In genomic region chr4:165328101-165328425, GRCh38 we compare ENCODE assay signal across 8 cellular contexts. TPM values are rescaled to one million over a fixed set of nuclear protein-coding genes. Genes with fewer than 3 reads are reported as not detected.
DNase-seq lines count a peak whose midpoint lies in the region; ATAC-seq and TF ChIP-seq lines count a peak whose summit lies in the region.

No MANE protein-coding gene starts in this region.

- peaks cover 54% of the 10 kb centered on the region for H3K4me1 ChIP-seq in OCI-LY1 (ENCODE audit: insufficient read depth, low read length, severe bottlenecking)

- H3K9me3 Mint-ChIP-seq in T-helper 2 cell treated with Interferon-gamma antibody and Interleukin-4, amounts not matched to agents 5 μg/mL and 100 μg/mL, for 36 hours, result no peaks in the 10 kb centered on the region

- H3K4me3 ChIP-seq in OCI-LY1 (ENCODE audit: low read depth, low read length, poor library complexity, severe bottlenecking), result peak overlapping the region; percentile 96
- H3K4me3 ChIP-seq in fibroblast of the aortic adventitia (ENCODE audit: low read depth, low read length), result peak overlapping the region; percentile 98
- peak overlapping the region; percentile 75 to 96 (median 88) for H3K4me3 ChIP-seq in skin epidermis

- peaks cover 35% of the 10 kb centered on the region for H3K36me3 Mint-ChIP-seq in T-helper 2 cell treated with Interferon-gamma antibody and Interleukin-4, amounts not matched to agents 5 μg/mL and 100 μg/mL, for 36 hours (ENCODE audit: low read depth)

- peak overlapping the region; percentile 95 for H3K9ac ChIP-seq in OCI-LY1 (ENCODE audit: low read length)

- H3K9me3 ChIP-seq in OCI-LY1 (ENCODE audit: low read length), result peaks cover 4% of the 10 kb centered on the region; the same call in 1 of the 2 replicates

- H3K4me2 ChIP-seq in OCI-LY1 (ENCODE audit: low read length), result peak overlapping the region; percentile 96

- H4K20me1 ChIP-seq in OCI-LY1 (ENCODE audit: insufficient read depth, low read length), result peaks cover 4% of the 10 kb centered on the region; the same call in 1 of the 2 replicates

- H3K27me3 ChIP-seq in OCI-LY1 (ENCODE audit: insufficient read depth, low read length), result no peaks in the 10 kb centered on the region

- H3K27me3 Mint-ChIP-seq in T-helper 2 cell treated with Interferon-gamma antibody and Interleukin-4, amounts not matched to agents 5 μg/mL and 100 μg/mL, for 36 hours (ENCODE audit: low read depth), result no peaks in the 10 kb centered on the region

- H3F3A ChIP-seq in OCI-LY1 (ENCODE audit: insufficient read depth, low read length), result no peaks in the 10 kb centered on the region

- no peaks in the 10 kb centered on the region for H3K9me2 ChIP-seq in OCI-LY1 (ENCODE audit: low read depth, low read length)

- H3K27ac ChIP-seq in OCI-LY1 (ENCODE audit: low read depth, low read length, poor library complexity, severe bottlenecking), result peak overlapping the region; percentile 86
- H3K27ac ChIP-seq in skin epidermis, result peak overlapping the region in 19 of 21 experiments; percentile 34 to 90 (median 82)

- H3K27ac Mint-ChIP-seq in T-helper 2 cell treated with Interferon-gamma antibody and Interleukin-4, amounts not matched to agents 5 μg/mL and 100 μg/mL, for 36 hours, result no peak overlapping the region

- H3K4me1 Mint-ChIP-seq in T-helper 2 cell treated with Interferon-gamma antibody and Interleukin-4, amounts not matched to agents 5 μg/mL and 100 μg/mL, for 36 hours (ENCODE audit: low read depth), result peaks cover 37% of the 10 kb centered on the region

- TF ChIP-seq CTCF in OCI-LY1 (IDR thresholded peaks at IDR 0.05; ENCODE audit: low read length) (no peak), fibroblast of the aortic adventitia (IDR thresholded peaks at IDR 0.05; ENCODE audit: insufficient read depth, low read length) (no peak)

- no peak overlapping the region for H3K4me3 Mint-ChIP-seq in T-helper 2 cell treated with Interferon-gamma antibody and Interleukin-4, amounts not matched to agents 5 μg/mL and 100 μg/mL, for 36 hours

- ATAC-seq in GM19455 (IDR thresholded peaks at IDR 0.05; ENCODE audit: unreplicated experiment), result peak; percentile 0
- no peak for ATAC-seq in HG03095 (IDR thresholded peaks at IDR 0.05; ENCODE audit: unreplicated experiment)

- peaks cover 54% of the 10 kb centered on the region for H3K79me2 ChIP-seq in OCI-LY1 (ENCODE audit: insufficient read depth, low read length)

- no peak overlapping the region for H2AFZ ChIP-seq in OCI-LY1 (ENCODE audit: low read length)

- no peak for DNase-seq in fibroblast of the aortic adventitia (ENCODE audit: low read depth)
- no peak for DNase-seq in T-helper 2 cell treated with Interferon-gamma antibody and Interleukin-4, amounts not matched to agents 5 μg/mL and 100 μg/mL, for 36 hours (ENCODE audit: low spot score)
- DNase-seq in DMS 273 (lab: John Stamatoyannopoulos, UW; ENCODE audit: unreplicated experiment), result no peak
- no peak for DNase-seq in NCI-H1105 treated with DMSO at 0.1 percent for 48 hours (lab: John Stamatoyannopoulos, UW)

- peaks cover 58% of the 10 kb centered on the region for H3K36me3 ChIP-seq in OCI-LY1 (ENCODE audit: insufficient read depth, low read length)

RNA-seq across cellular contexts. Expression of gene MSMO1, which starts 0.6 kb away (rescaled TPM):
- 101 and 141 TPM in 2 replicates for total RNA-seq in fibroblast of the aortic adventitia (ENCODE audit: low replicate concordance)

RNA-seq across cellular contexts. Expression of gene CPE, which starts 50.7 kb away (rescaled TPM):
- 79.4 and 116 TPM in 2 replicates for total RNA-seq in fibroblast of the aortic adventitia (ENCODE audit: low replicate concordance)
